Comparison of ENCODE assay signal across 10 cellular contexts in genomic region chr3:134315286-134316106, GRCh38. TPM values are rescaled to one million over a fixed set of nuclear protein-coding genes. Genes with fewer than 3 reads are reported as not detected.
A peak's percentile ranks its signal among the peaks of the same experiment; 100 is the strongest.
DNase-seq lines count a peak whose midpoint lies in the region; ATAC-seq and TF ChIP-seq lines count a peak whose summit lies in the region.
"Had no signal": no experiment of that assay in that cellular context is flagged by ENCODE, and none has a peak within 500 bp of the region (broad histone marks: within the 10 kb centered on the region; RNA-seq: fewer than 3 reads in every experiment).

No MANE protein-coding gene starts in this region.

- DNase-seq in AG10803 (ENCODE audit: low read depth) (peak; percentile 89), glomerular visceral epithelial cell (ENCODE audit: extremely low spot score) (peak; percentile 80), osteocyte (ENCODE audit: extremely low spot score, unreplicated experiment) (peak; percentile 94), GM19238 (ENCODE audit: insufficient read length, low spot score) (no peak)
- peak; percentile 25 for DNase-seq in activated CD8-positive, alpha-beta memory T cell treated with anti-CD3 and anti-CD28 coated beads, Interleukin-2, amount 10 ng/mL, durations not matched to agents 7 days and 5 days
- DNase-seq: NCI-H524 had no signal

- no peaks in the 10 kb centered on the region for H3K36me3 Mint-ChIP-seq in activated CD8-positive, alpha-beta memory T cell treated with anti-CD3 and anti-CD28 coated beads, Interleukin-2, amount 10 ng/mL, durations not matched to agents 7 days and 5 days
- no peaks in the 10 kb centered on the region for H3K36me3 Mint-ChIP-seq in osteocyte (ENCODE audit: unreplicated experiment)

- H3K4me1 Mint-ChIP-seq in activated CD8-positive, alpha-beta memory T cell treated with anti-CD3 and anti-CD28 coated beads, Interleukin-2, amount 10 ng/mL, durations not matched to agents 7 days and 5 days = no peaks in the 10 kb centered on the region
- H3K4me1 Mint-ChIP-seq in osteocyte (ENCODE audit: unreplicated experiment) = peaks cover 73% of the 10 kb centered on the region

- ATAC-seq in activated CD8-positive, alpha-beta memory T cell treated with anti-CD3 and anti-CD28 coated beads, Interleukin-2, amount 10 ng/mL, durations not matched to agents 7 days and 5 days = no peak
- no peak for ATAC-seq in HG02981 (IDR thresholded peaks at IDR 0.05; ENCODE audit: unreplicated experiment)
- no peak for ATAC-seq in HG03565 (IDR thresholded peaks at IDR 0.05; ENCODE audit: unreplicated experiment)
- no peak for ATAC-seq in GM19023 (IDR thresholded peaks at IDR 0.05; ENCODE audit: unreplicated experiment)

- H3K27me3 Mint-ChIP-seq in activated CD8-positive, alpha-beta memory T cell treated with anti-CD3 and anti-CD28 coated beads, Interleukin-2, amount 10 ng/mL, durations not matched to agents 7 days and 5 days = peaks cover 44% of the 10 kb centered on the region
- H3K27me3 Mint-ChIP-seq in osteocyte (ENCODE audit: unreplicated experiment) = no peaks in the 10 kb centered on the region

- no peak overlapping the region for H3K4me3 ChIP-seq in AG10803 (ENCODE audit: low read length)
- H3K4me3 ChIP-seq: BLaER1 had no signal

- CTCF ChIA-PET in activated CD8-positive, alpha-beta memory T cell treated with anti-CD3 and anti-CD28 coated beads, Interleukin-2, amount 10 ng/mL, durations not matched to agents 7 days and 5 days (lab: Charles Lee) = no interaction called here

- H3K27ac Mint-ChIP-seq in activated CD8-positive, alpha-beta memory T cell treated with anti-CD3 and anti-CD28 coated beads, Interleukin-2, amount 10 ng/mL, durations not matched to agents 7 days and 5 days = no peak overlapping the region
- peak overlapping the region; percentile 91 for H3K27ac Mint-ChIP-seq in osteocyte (ENCODE audit: unreplicated experiment)

- H3K4me3 Mint-ChIP-seq in activated CD8-positive, alpha-beta memory T cell treated with anti-CD3 and anti-CD28 coated beads, Interleukin-2, amount 10 ng/mL, durations not matched to agents 7 days and 5 days = no peak overlapping the region
- H3K4me3 Mint-ChIP-seq in osteocyte (ENCODE audit: unreplicated experiment) = no peak overlapping the region

- TF ChIP-seq CTCF in AG10803 (conservative IDR thresholded peaks at IDR 0.05; ENCODE audit: low read length) = no peak
- TF ChIP-seq CTCF in osteocyte (IDR thresholded peaks at IDR 0.05) = no peak

- no peaks in the 10 kb centered on the region for H3K9me3 Mint-ChIP-seq in activated CD8-positive, alpha-beta memory T cell treated with anti-CD3 and anti-CD28 coated beads, Interleukin-2, amount 10 ng/mL, durations not matched to agents 7 days and 5 days (ENCODE audit: low read depth)
- no peaks in the 10 kb centered on the region for H3K9me3 Mint-ChIP-seq in osteocyte (ENCODE audit: unreplicated experiment)

RNA-seq across cellular contexts. Expression of gene AMOTL2, which starts 58.8 kb away (rescaled TPM):
- not detected for total RNA-seq in activated CD8-positive, alpha-beta memory T cell treated with anti-CD3 and anti-CD28 coated beads, Interleukin-2, amount 10 ng/mL, durations not matched to agents 7 days and 5 days
- 195 and 199 TPM in 2 replicates for total RNA-seq in osteocyte

Comparison
In these comparisons a context has a peak if more than half of its experiments do, and no peak if none do; other contexts are left out.
1. RNA of gene AMOTL2, which starts 58.8 kb away (total RNA-seq): 195 to 199 TPM in osteocyte; not detected in activated CD8-positive, alpha-beta memory T cell treated with anti-CD3 and anti-CD28 coated beads, Interleukin-2, amount 10 ng/mL, durations not matched to agents 7 days and 5 days; every median in the first group is over 100 times any median in the second.